35 cellular contexts compared by ENCODE assay signal in genomic region chr17:30186761-30187160, GRCh38. TPM values are rescaled to one million over a fixed set of nuclear protein-coding genes. Genes with fewer than 3 reads are reported as not detected.
"Had no signal": no experiment of that assay in that cellular context is flagged by ENCODE, and none has a peak within 500 bp of the region (broad histone marks: within the 10 kb centered on the region; RNA-seq: fewer than 3 reads in every experiment).

No MANE protein-coding gene starts in this region.

- H3K4me3 ChIP-seq: adrenal gland, breast epithelium, cardiac muscle cell, colonic mucosa, esophagus squamous epithelium, gastroesophageal sphincter had no signal

- ATAC-seq: activated CD4-positive, alpha-beta T cell treated with anti-CD3 and anti-CD28 coated beads for 36 hours; activated CD8-positive, alpha-beta memory T cell treated with anti-CD3 and anti-CD28 coated beads, Interleukin-2, amount 10 ng/mL, durations not matched to agents 7 days and 5 days; activated CD8-positive, alpha-beta T cell treated with anti-CD3 and anti-CD28 coated beads, Interleukin-2, amount 10 ng/mL, durations not matched to agents 7 days and 5 days; activated naive CD8-positive, alpha-beta T cell treated with anti-CD3 and anti-CD28 coated beads, Interleukin-2, amount 50 U/mL, for 24 hours; gastroesophageal sphincter; T-helper 17 cell had no signal

- DNase-seq: activated CD4-positive, alpha-beta memory T cell treated with anti-CD3 and anti-CD28 coated beads for 36 hours; activated CD4-positive, alpha-beta T cell treated with anti-CD3 and anti-CD28 coated beads for 36 hours; activated CD4-positive, CD25-positive, alpha-beta regulatory T cell; activated CD4-positive, CD25-positive, alpha-beta regulatory T cell treated with anti-CD3 and anti-CD28 coated beads, Interleukin-2, amount 50 U/mL, for 72 hours; activated CD8-positive, alpha-beta memory T cell treated with anti-CD3 and anti-CD28 coated beads, Interleukin-2, amount 10 ng/mL, durations not matched to agents 7 days and 5 days; activated CD8-positive, alpha-beta memory T cell treated with anti-CD3 and anti-CD28 coated beads, Interleukin-2, amount 50 U/mL, for 4 hours; activated CD8-positive, alpha-beta T cell treated with anti-CD3 and anti-CD28 coated beads, Interleukin-2, amount 10 ng/mL, durations not matched to agents 7 days and 5 days; activated effector memory CD4-positive, alpha-beta T cell treated with anti-CD3 and anti-CD28 coated beads, Interleukin-2, amount 50 U/mL, for 16 hours; activated naive CD4-positive, alpha-beta T cell treated with anti-CD3 and anti-CD28 coated beads for 36 hours; activated naive CD8-positive, alpha-beta T cell treated with anti-CD3 and anti-CD28 coated beads for 36 hours; activated naive CD8-positive, alpha-beta T cell treated with anti-CD3 and anti-CD28 coated beads, Interleukin-2, amount 50 U/mL, for 24 hours; activated T-cell treated with anti-CD3 and anti-CD28 coated beads, Interleukin-2, amount 50 U/mL, for 1 hour; activated T-cell treated with anti-CD3 and anti-CD28 coated beads, Interleukin-2, amount 50 U/mL, for 48 hours; adrenal gland; amygdala; aorta; central memory CD4-positive, alpha-beta T cell; cerebellar nuclear complex; colonic mucosa; effector CD8-positive, alpha-beta T cell; esophagus squamous epithelium; foreskin melanocyte; SW 1271; T-helper 1 cell; T-helper 17 cell; T1000 had no signal

- H3K27me3 ChIP-seq: adrenal gland, breast epithelium, cardiac muscle cell, colonic mucosa, esophagus squamous epithelium, gastroesophageal sphincter had no signal

- FAIRE-seq: endothelial cell of umbilical vein had no signal

- H3K9me3 ChIP-seq: adrenal gland, breast epithelium, colonic mucosa, esophagus squamous epithelium, gastroesophageal sphincter had no signal

- H3K36me3 ChIP-seq: colonic mucosa had no signal

- H3K4me1 ChIP-seq: adrenal gland, breast epithelium, colonic mucosa, gastroesophageal sphincter had no signal

- H3K27ac ChIP-seq: adrenal gland, breast epithelium, cardiac muscle cell, colonic mucosa, esophagus squamous epithelium, gastroesophageal sphincter had no signal

RNA-seq across cellular contexts. Expression of gene SLC6A4, which starts 48.7 kb away (rescaled TPM):
- total RNA-seq: activated CD4-positive, alpha-beta memory T cell treated with anti-CD3 and anti-CD28 coated beads for 36 hours; activated CD4-positive, alpha-beta T cell treated with anti-CD3 and anti-CD28 coated beads for 36 hours; activated CD4-positive, alpha-beta T cell treated with anti-CD3 and anti-CD28 coated beads, Interleukin-2, amount 10 ng/mL, durations not matched to agents 24 days and 14 days; activated naive CD4-positive, alpha-beta T cell treated with anti-CD3 and anti-CD28 coated beads for 36 hours; activated naive CD8-positive, alpha-beta T cell treated with anti-CD3 and anti-CD28 coated beads for 36 hours; activated T-helper 1 cell treated with anti-CD3 and anti-CD28 coated beads, Interleukin-12 subunit alpha, Interleukin-12 subunit beta, Interleukin-2, Interleukin-4 antibody, amounts not matched to agents 30 ng/mL and 10 ng/mL and 1 ng/mL, durations not matched to agents 14 hours and 24 hours and 36 hours; activated T-helper 2 cell treated with anti-CD3 and anti-CD28 coated beads, Interferon-gamma antibody, Interleukin-2, Interleukin-4, amounts not matched to agents 10 μg/mL and 5 μg/mL and 100 μg/mL, durations not matched to agents 14 hours and 24 hours and 36 hours; endothelial cell of umbilical vein; fibroblast of lung; fibroblast of villous mesenchyme had no signal
- polyA plus RNA-seq: cardiac muscle cell, fibroblast of lung had no signal
